Comparison of ENCODE assay signal across 1 cellular context in the genomic region with DNA sequence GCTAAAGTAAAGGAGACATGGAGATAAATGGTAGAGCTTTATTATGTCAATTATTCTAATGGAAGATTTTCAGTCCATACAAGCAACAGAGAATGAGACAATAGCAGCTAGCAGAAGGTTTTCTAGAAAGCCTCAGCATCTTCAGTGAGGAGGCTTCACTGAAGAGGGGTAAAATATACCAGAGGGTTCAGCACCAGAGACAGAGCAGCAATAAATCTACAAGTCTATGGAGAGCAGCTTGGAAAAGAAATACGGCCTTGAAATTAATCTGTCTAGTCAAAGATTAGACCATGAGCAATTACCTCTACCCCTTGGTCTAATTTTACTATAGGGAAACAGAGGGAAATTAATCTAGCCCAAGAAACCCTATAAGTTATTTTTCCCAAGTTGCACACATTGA.
TF ChIP-seq lines count a peak whose summit lies in the region.

No MANE protein-coding gene starts in this region.

TF ChIP-seq in HEK293, 187 proteins besides CTCF, POLR2A, EP300 and RAD21 (continued from another document):
- TF ChIP-seq, protein P1, sequence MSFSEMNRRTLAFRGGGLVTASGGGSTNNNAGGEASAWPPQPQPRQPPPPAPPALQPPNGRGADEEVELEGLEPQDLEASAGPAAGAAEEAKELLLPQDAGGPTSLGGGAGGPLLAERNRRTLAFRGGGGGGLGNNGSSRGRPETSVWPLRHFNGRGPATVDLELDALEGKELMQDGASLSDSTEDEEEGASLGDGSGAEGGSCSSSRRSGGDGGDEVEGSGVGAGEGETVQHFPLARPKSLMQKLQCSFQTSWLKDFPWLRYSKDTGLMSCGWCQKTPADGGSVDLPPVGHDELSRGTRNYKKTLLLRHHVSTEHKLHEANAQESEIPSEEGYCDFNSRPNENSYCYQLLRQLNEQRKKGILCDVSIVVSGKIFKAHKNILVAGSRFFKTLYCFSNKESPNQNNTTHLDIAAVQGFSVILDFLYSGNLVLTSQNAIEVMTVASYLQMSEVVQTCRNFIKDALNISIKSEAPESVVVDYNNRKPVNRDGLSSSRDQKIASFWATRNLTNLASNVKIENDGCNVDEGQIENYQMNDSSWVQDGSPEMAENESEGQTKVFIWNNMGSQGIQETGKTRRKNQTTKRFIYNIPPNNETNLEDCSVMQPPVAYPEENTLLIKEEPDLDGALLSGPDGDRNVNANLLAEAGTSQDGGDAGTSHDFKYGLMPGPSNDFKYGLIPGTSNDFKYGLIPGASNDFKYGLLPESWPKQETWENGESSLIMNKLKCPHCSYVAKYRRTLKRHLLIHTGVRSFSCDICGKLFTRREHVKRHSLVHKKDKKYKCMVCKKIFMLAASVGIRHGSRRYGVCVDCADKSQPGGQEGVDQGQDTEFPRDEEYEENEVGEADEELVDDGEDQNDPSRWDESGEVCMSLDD (tag by site-specific recombination; IDR thresholded peaks at IDR 0.05): no peak
